ENCODE assay signal across 17 cellular contexts in the genomic region with DNA sequence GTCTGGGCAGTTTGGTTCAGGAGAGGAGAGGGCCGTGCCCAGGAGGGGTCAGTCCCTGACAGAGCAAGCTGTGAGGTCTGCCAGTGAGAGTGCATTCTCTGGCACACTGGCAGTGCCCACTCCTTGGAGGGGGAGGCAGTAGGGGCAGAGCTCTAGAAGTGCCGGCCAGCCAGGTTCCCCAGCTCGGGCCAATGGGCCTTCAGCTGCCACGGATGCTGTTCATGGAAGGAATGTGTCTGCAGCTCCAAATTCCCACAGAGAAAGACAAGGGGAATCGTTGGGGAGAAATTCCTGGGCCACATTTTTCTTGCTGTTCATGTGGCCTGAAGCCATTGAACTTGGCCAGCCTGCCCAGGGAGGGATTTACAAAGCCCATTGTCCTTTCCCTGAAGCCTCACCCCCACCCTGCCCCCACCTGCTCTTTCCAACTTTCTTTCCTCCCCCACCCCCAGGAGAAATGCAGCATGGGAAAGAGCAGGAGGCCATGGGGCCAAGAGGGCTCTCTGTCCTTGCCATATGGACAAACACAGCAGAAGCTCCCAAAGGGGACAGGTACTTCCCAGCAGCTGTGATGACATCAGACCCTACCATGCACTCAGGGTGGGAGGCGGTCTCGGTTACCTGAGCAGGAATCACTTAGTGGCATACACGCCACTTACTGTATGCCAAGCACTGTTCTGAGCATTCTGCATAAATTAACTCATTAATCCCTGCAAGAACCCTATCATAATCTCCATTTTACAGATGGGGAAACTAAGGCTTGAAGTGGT.
A peak's percentile ranks its signal among the peaks of the same experiment; 100 is the strongest.
DNase-seq lines count a peak whose midpoint lies in the region; ATAC-seq and TF ChIP-seq lines count a peak whose summit lies in the region.
"Had no signal": no experiment of that assay in that cellular context is flagged by ENCODE, and none has a peak within 500 bp of the region (broad histone marks: within the 10 kb centered on the region; RNA-seq: fewer than 3 reads in every experiment).

No MANE protein-coding gene starts in this region.

- WGBS in gastroesophageal sphincter (ENCODE audit: low coverage in 1 of 2), 2 donors, result 11 to 42% methylated on average over 3 to 7 of the region's 8 CpGs
- WGBS in thyroid gland, 2 donors, result 20 to 25% methylated on average over 7 to 8 of the region's 8 CpGs

- H3K27ac Mint-ChIP-seq in activated CD8-positive, alpha-beta T cell treated with anti-CD3 and anti-CD28 coated beads for 36 hours, result no peak overlapping the region
- H3K27ac Mint-ChIP-seq: activated CD8-positive, alpha-beta T cell treated with anti-CD3 and anti-CD28 coated beads, Interleukin-2, amount 10 ng/mL, durations not matched to agents 7 days and 5 days; memory B cell had no signal

- no peak overlapping the region for H3K27ac ChIP-seq in right atrium auricular region
- H3K27ac ChIP-seq in gastroesophageal sphincter, result no peak overlapping the region
- H3K27ac ChIP-seq in thyroid gland, result peak overlapping the region in 1 of 3 donors; percentile 12
- H3K27ac ChIP-seq: ascending aorta, ovary had no signal

- intact Hi-C loops in cardiac septum (cut with DNase I) (no loop called here), thyroid gland (cut with DNase I) (no loop called here)
- intact Hi-C loops in activated CD8-positive, alpha-beta T cell treated with anti-CD3 and anti-CD28 coated beads for 36 hours (cut with micrococcal nuclease), result no loop called here

- no peak for TF ChIP-seq CTCF in right atrium auricular region (IDR thresholded peaks at IDR 0.05)
- TF ChIP-seq CTCF in gastroesophageal sphincter (IDR thresholded peaks at IDR 0.05), result no peak
- peak in 1 of 6 experiments; percentile 10 for TF ChIP-seq CTCF in thyroid gland (IDR thresholded peaks at IDR 0.05)
- TF ChIP-seq CTCF in activated CD8-positive, alpha-beta T cell treated with anti-CD3 and anti-CD28 coated beads for 36 hours (IDR thresholded peaks at IDR 0.05), result no peak

- H3K4me1 ChIP-seq in right atrium auricular region (no peaks in the 10 kb centered on the region), gastroesophageal sphincter (no peaks in the 10 kb centered on the region), thyroid gland (peaks cover 17 to 27% of the 10 kb centered on the region in 2 donors)
- H3K4me1 ChIP-seq: ascending aorta had no signal

- DNase-seq in cardiac septum (ENCODE audit: low spot score) (peak; percentile 74), right atrium auricular region (ENCODE audit: low spot score) (no peak), NCI-H69 (lab: John Stamatoyannopoulos, UW) (peak; percentile 72), thyroid gland (peak; percentile 76 to 84), NCI-H524 treated with DMSO at 0.1 percent for 48 hours (lab: John Stamatoyannopoulos, UW) (no peak)
- no peak for DNase-seq in activated CD8-positive, alpha-beta T cell treated with anti-CD3 and anti-CD28 coated beads for 36 hours
- DNase-seq in stimulated activated CD8-positive, alpha-beta memory T cell treated with anti-CD3 and anti-CD28 coated beads, Interleukin-4, amount 100 ng/mL, for 48 hours, result no peak
- DNase-seq: activated CD8-positive, alpha-beta T cell treated with anti-CD3 and anti-CD28 coated beads, Interleukin-2, amount 10 ng/mL, durations not matched to agents 7 days and 5 days; activated effector memory CD4-positive, alpha-beta T cell treated with Interleukin-2 at 50 U/mL for 16 hours; DMS 273 treated with DMSO at 0.1 percent for 48 hours; effector CD4-positive, alpha-beta T cell; NCI-H2227 treated with DMSO at 0.1 percent for 48 hours; ovary; stimulated activated CD4-positive, alpha-beta T cell treated with anti-CD3 and anti-CD28 coated beads, Interleukin-12 subunit alpha, Interleukin-12 subunit beta, amount 100 ng/mL, for 4 hours had no signal

- H3K9me3 ChIP-seq in right atrium auricular region (no peaks in the 10 kb centered on the region), gastroesophageal sphincter (no peaks in the 10 kb centered on the region), thyroid gland (no peaks in the 10 kb centered on the region)
- H3K9me3 ChIP-seq: ascending aorta, ovary had no signal

- H3K36me3 ChIP-seq in right atrium auricular region, result no peaks in the 10 kb centered on the region
- H3K36me3 ChIP-seq in gastroesophageal sphincter, result no peaks in the 10 kb centered on the region
- H3K36me3 ChIP-seq in thyroid gland, result no peaks in the 10 kb centered on the region
- H3K36me3 ChIP-seq: ascending aorta, ovary had no signal

- ATAC-seq in gastroesophageal sphincter, result peak; percentile 41
- no peak for ATAC-seq in activated CD8-positive, alpha-beta T cell treated with anti-CD3 and anti-CD28 coated beads for 36 hours
- ATAC-seq: activated CD8-positive, alpha-beta T cell treated with anti-CD3 and anti-CD28 coated beads, Interleukin-2, amount 10 ng/mL, durations not matched to agents 7 days and 5 days had no signal

- H3K4me3 ChIP-seq in right atrium auricular region, result no peak overlapping the region
- H3K4me3 ChIP-seq in gastroesophageal sphincter, result no peak overlapping the region
- H3K4me3 ChIP-seq in thyroid gland (replicated peaks in 1 of 3), result no peak overlapping the region
- H3K4me3 ChIP-seq: ascending aorta, ovary had no signal

- no peaks in the 10 kb centered on the region for H3K4me1 Mint-ChIP-seq in activated CD8-positive, alpha-beta T cell treated with anti-CD3 and anti-CD28 coated beads for 36 hours (ENCODE audit: low read depth)
- H3K4me1 Mint-ChIP-seq: memory B cell had no signal

- no peaks in the 10 kb centered on the region for H3K36me3 Mint-ChIP-seq in activated CD8-positive, alpha-beta T cell treated with anti-CD3 and anti-CD28 coated beads for 36 hours (ENCODE audit: low read depth)
- H3K36me3 Mint-ChIP-seq: memory B cell had no signal

- H3K9me3 Mint-ChIP-seq in activated CD8-positive, alpha-beta T cell treated with anti-CD3 and anti-CD28 coated beads for 36 hours, result no peaks in the 10 kb centered on the region
- H3K9me3 Mint-ChIP-seq: memory B cell had no signal

- H3K27me3 Mint-ChIP-seq in activated CD8-positive, alpha-beta T cell treated with anti-CD3 and anti-CD28 coated beads for 36 hours, result peaks cover 2% of the 10 kb centered on the region
- H3K27me3 Mint-ChIP-seq: memory B cell had no signal

- POLR2A ChIA-PET in activated CD8-positive, alpha-beta T cell treated with anti-CD3 and anti-CD28 coated beads for 36 hours (lab: Charles Lee), result no interaction called here

- no peak overlapping the region for H3K4me3 Mint-ChIP-seq in activated CD8-positive, alpha-beta T cell treated with anti-CD3 and anti-CD28 coated beads for 36 hours
- H3K4me3 Mint-ChIP-seq: activated CD8-positive, alpha-beta T cell treated with anti-CD3 and anti-CD28 coated beads, Interleukin-2, amount 10 ng/mL, durations not matched to agents 7 days and 5 days; memory B cell had no signal

- CTCF ChIA-PET in activated CD8-positive, alpha-beta T cell treated with anti-CD3 and anti-CD28 coated beads for 36 hours (lab: Charles Lee), result no interaction called here

- TF ChIP-seq EP300 in gastroesophageal sphincter (IDR thresholded peaks at IDR 0.05), result no peak

- H3K27me3 ChIP-seq in right atrium auricular region (no peaks in the 10 kb centered on the region), gastroesophageal sphincter (no peaks in the 10 kb centered on the region), thyroid gland (no peaks in the 10 kb centered on the region)
- H3K27me3 ChIP-seq: ascending aorta, ovary had no signal

- TF ChIP-seq POLR2A in gastroesophageal sphincter (IDR thresholded peaks at IDR 0.05) (no peak), thyroid gland (IDR thresholded peaks at IDR 0.05) (no peak)

Comparison
In these comparisons a context has a peak if more than half of its experiments do, and no peak if none do; other contexts are left out.
1. DNase-seq: peak in cardiac septum (single experiment), NCI-H69 (single experiment) and thyroid gland (2 of 2); none in right atrium auricular region (single experiment), activated CD8-positive, alpha-beta T cell treated with anti-CD3 and anti-CD28 coated beads for 36 hours (single experiment), NCI-H524 treated with DMSO at 0.1 percent for 48 hours (single experiment) and stimulated activated CD8-positive, alpha-beta memory T cell treated with anti-CD3 and anti-CD28 coated beads, Interleukin-4, amount 100 ng/mL, for 48 hours (single experiment).